19 cellular contexts compared by ENCODE assay signal in genomic region chr11:57890521-57890920, GRCh38.
A peak's percentile ranks its signal among the peaks of the same experiment; 100 is the strongest.
DNase-seq lines count a peak whose midpoint lies in the region; ATAC-seq and TF ChIP-seq lines count a peak whose summit lies in the region.
"Had no signal": no experiment of that assay in that cellular context is flagged by ENCODE, and none has a peak within 500 bp of the region (broad histone marks: within the 10 kb centered on the region; RNA-seq: fewer than 3 reads in every experiment).

No MANE protein-coding gene starts in this region.

- H3K27ac ChIP-seq in GM23338 (ENCODE audit: low read depth) (no peak overlapping the region), iPS-18a (ENCODE audit: low read length) (no peak overlapping the region), trophoblast cell (ENCODE audit: low read depth, low read length) (no peak overlapping the region)
- no peak overlapping the region for H3K27ac ChIP-seq in CD8-positive, alpha-beta memory T cell (ENCODE audit: low read depth, low read length)
- H3K27ac ChIP-seq: 22Rv1, A549, BLaER1 had no signal

- no peak overlapping the region for H3K18ac ChIP-seq in trophoblast cell (ENCODE audit: low read length)

- H3K9me3 ChIP-seq in iPS-18a (ENCODE audit: control insufficient read depth, low read depth, low read length) (no peaks in the 10 kb centered on the region), trophoblast cell (ENCODE audit: insufficient read depth, low read depth, low read length) (no peaks in the 10 kb centered on the region)
- H3K9me3 ChIP-seq in CD8-positive, alpha-beta memory T cell (ENCODE audit: low read length) = no peaks in the 10 kb centered on the region
- H3K9me3 ChIP-seq: A549, BE2C, BLaER1, Caco-2 had no signal

- H3K36me3 ChIP-seq in GM23338 (ENCODE audit: insufficient read depth) = no peaks in the 10 kb centered on the region
- H3K36me3 ChIP-seq in iPS-18a (ENCODE audit: control insufficient read depth, low read depth, low read length) = no peaks in the 10 kb centered on the region
- no peaks in the 10 kb centered on the region for H3K36me3 ChIP-seq in trophoblast cell (ENCODE audit: control insufficient read depth in 1 of 2, insufficient read depth in 2 of 2, low read length in 2 of 2)
- H3K36me3 ChIP-seq in CD8-positive, alpha-beta memory T cell (ENCODE audit: insufficient read depth, low read length) = no peaks in the 10 kb centered on the region
- H3K36me3 ChIP-seq: BE2C, BLaER1 had no signal

- no peaks in the 10 kb centered on the region for H3F3A ChIP-seq in GM23338 (replicated peaks; ENCODE audit: low read depth)

- H3K27ac Mint-ChIP-seq in GM23338 = no peak overlapping the region
- no peak overlapping the region for H3K27ac Mint-ChIP-seq in CD8-positive, alpha-beta memory T cell
- H3K27ac Mint-ChIP-seq: CD14-positive monocyte; CD4-positive, alpha-beta memory T cell; CD4-positive, CD25-positive, alpha-beta regulatory T cell had no signal

- H3K4me3 ChIP-seq in GM23338 (no peak overlapping the region), iPS-18a (ENCODE audit: low read length) (peak overlapping the region; percentile 22), trophoblast cell (ENCODE audit: low read depth, low read length) (no peak overlapping the region)
- H3K4me3 ChIP-seq in CD8-positive, alpha-beta memory T cell (ENCODE audit: low read length) = no peak overlapping the region
- H3K4me3 ChIP-seq: A549, BLaER1 had no signal

- peak overlapping the region; percentile 40 for H3K4me2 ChIP-seq in GM23338
- no peak overlapping the region for H3K4me2 ChIP-seq in trophoblast cell (ENCODE audit: low read length)
- H3K4me2 ChIP-seq: A549, BLaER1 had no signal

- peaks cover 10% of the 10 kb centered on the region for H3K4me1 ChIP-seq in GM23338 (ENCODE audit: insufficient read depth)
- H3K4me1 ChIP-seq in iPS-18a (ENCODE audit: control insufficient read depth, low read depth, low read length) = peaks cover 4% of the 10 kb centered on the region
- no peaks in the 10 kb centered on the region for H3K4me1 ChIP-seq in trophoblast cell (ENCODE audit: control insufficient read depth in 1 of 2, insufficient read depth in 2 of 2, low read length in 2 of 2)
- H3K4me1 ChIP-seq in CD8-positive, alpha-beta memory T cell (ENCODE audit: insufficient read depth, low read length) = no peaks in the 10 kb centered on the region
- H3K4me1 ChIP-seq: A549, BE2C, BLaER1, Caco-2 had no signal

- H3K9me2 ChIP-seq in GM23338 (ENCODE audit: insufficient read depth) = no peaks in the 10 kb centered on the region; the same call in 1 of the 2 replicates

- H4K91ac ChIP-seq in trophoblast cell (ENCODE audit: low read depth, low read length) = no peak overlapping the region

- no peak overlapping the region for H3K4me3 Mint-ChIP-seq in GM23338
- no peak overlapping the region for H3K4me3 Mint-ChIP-seq in CD8-positive, alpha-beta memory T cell
- H3K4me3 Mint-ChIP-seq: CD14-positive monocyte; CD4-positive, alpha-beta memory T cell; CD4-positive, CD25-positive, alpha-beta regulatory T cell had no signal

- POLR2A ChIA-PET in CD8-positive, alpha-beta memory T cell (lab: Charles Lee) = no interaction called here

- H3K79me1 ChIP-seq in trophoblast cell (ENCODE audit: low read length) = no peaks in the 10 kb centered on the region

- H3K4ac ChIP-seq in trophoblast cell (ENCODE audit: low read depth, low read length) = no peak overlapping the region

- H3K79me2 ChIP-seq in GM23338 (replicated peaks; ENCODE audit: insufficient read depth) = no peaks in the 10 kb centered on the region
- no peaks in the 10 kb centered on the region for H3K79me2 ChIP-seq in trophoblast cell (ENCODE audit: control insufficient read depth, insufficient read depth, low read length, poor library complexity)

- no peaks in the 10 kb centered on the region for H3K36me3 Mint-ChIP-seq in GM23338 (ENCODE audit: low read depth)
- no peaks in the 10 kb centered on the region for H3K36me3 Mint-ChIP-seq in CD8-positive, alpha-beta memory T cell
- H3K36me3 Mint-ChIP-seq: CD14-positive monocyte; CD4-positive, alpha-beta memory T cell; CD4-positive, CD25-positive, alpha-beta regulatory T cell had no signal

- no peak overlapping the region for H4K8ac ChIP-seq in trophoblast cell (ENCODE audit: low read depth, low read length)

- H3K9me3 Mint-ChIP-seq in GM23338 = no peaks in the 10 kb centered on the region
- peaks cover 0 to 1% (median 0%) of the 10 kb centered on the region in 5 donors for H3K9me3 Mint-ChIP-seq in CD8-positive, alpha-beta memory T cell

- H2AK5ac ChIP-seq in trophoblast cell (ENCODE audit: low read length) = no peak overlapping the region

- no peaks in the 10 kb centered on the region for H3K27me3 Mint-ChIP-seq in GM23338 (ENCODE audit: insufficient read depth, low read depth, poor library complexity)
- peaks cover 8 to 15% of the 10 kb centered on the region in 2 donors for H3K27me3 Mint-ChIP-seq in CD8-positive, alpha-beta memory T cell

- peaks cover 16% of the 10 kb centered on the region for H3K4me1 Mint-ChIP-seq in GM23338
- H3K4me1 Mint-ChIP-seq in CD8-positive, alpha-beta memory T cell = no peaks in the 10 kb centered on the region
- H3K4me1 Mint-ChIP-seq: CD14-positive monocyte; CD4-positive, alpha-beta memory T cell; CD4-positive, CD25-positive, alpha-beta regulatory T cell had no signal

- H3K14ac ChIP-seq in trophoblast cell (ENCODE audit: low read length) = no peak overlapping the region

- no peak overlapping the region for H4K12ac ChIP-seq in trophoblast cell (ENCODE audit: low read depth, low read length)

- WGBS in trophoblast cell (ENCODE audit: extremely low coverage, insufficient coverage, insufficient read length) = no CpG with 5 or more reads among the region's 1 CpG

- no peak overlapping the region for H3K23ac ChIP-seq in trophoblast cell (ENCODE audit: low read length)

- no peak overlapping the region for H3K9ac ChIP-seq in iPS-18a (ENCODE audit: low read length)
- no peak overlapping the region for H3K9ac ChIP-seq in trophoblast cell (ENCODE audit: low read length)
- H3K9ac ChIP-seq: BLaER1 had no signal

- H2BK12ac ChIP-seq in trophoblast cell (ENCODE audit: low read length) = no peak overlapping the region

- no peak overlapping the region for H2BK5ac ChIP-seq in trophoblast cell (ENCODE audit: low read depth, low read length, poor library complexity)

- no peak for ATAC-seq in GM23338
- no peak for ATAC-seq in GM21825 (IDR thresholded peaks at IDR 0.05; ENCODE audit: unreplicated experiment)
- ATAC-seq: A549 had no signal

- no peaks in the 10 kb centered on the region for H4K20me1 ChIP-seq in GM23338 (replicated peaks; ENCODE audit: insufficient read depth)
- H4K20me1 ChIP-seq: BLaER1 had no signal

- CTCF ChIA-PET in CD8-positive, alpha-beta memory T cell (lab: Charles Lee) = no interaction called here

- H3K27me3 ChIP-seq in GM23338 (ENCODE audit: insufficient read depth) (no peaks in the 10 kb centered on the region), iPS-18a (ENCODE audit: control insufficient read depth, insufficient read depth, low read length) (no peaks in the 10 kb centered on the region), trophoblast cell (ENCODE audit: insufficient read depth, low read length) (no peaks in the 10 kb centered on the region)
- H3K27me3 ChIP-seq in CD8-positive, alpha-beta memory T cell (ENCODE audit: insufficient read depth, low read length, poor library complexity, severe bottlenecking) = no peaks in the 10 kb centered on the region
- H3K27me3 ChIP-seq: BE2C, BLaER1 had no signal

- DNase-seq in GM23338 (ENCODE audit: low spot score) = no peak
- DNase-seq in NCI-H526 (lab: John Stamatoyannopoulos, UW) = peak; percentile 39 to 52
- DNase-seq in trophoblast cell = peak; percentile 30 to 91
- no peak for DNase-seq in kidney glomerular epithelial cell (lab: John Stamatoyannopoulos, UW)
- DNase-seq in CD8-positive, alpha-beta memory T cell = no peak
- DNase-seq: BE2C; C1 segment of cervical spinal cord; Caco-2; Calu3; CD4-positive, alpha-beta memory T cell; CD4-positive, CD25-positive, alpha-beta regulatory T cell; DMS79 treated with DMSO at 0.1 percent for 48 hours; GF-D8 had no signal

- TF ChIP-seq CTCF in GM23338 (conservative IDR thresholded peaks at IDR 0.05; ENCODE audit: low read depth in 2 of 2) = no peak

- H2BK120ac ChIP-seq in trophoblast cell (ENCODE audit: insufficient read depth, low read length, poor library complexity) = no peak overlapping the region

- no peak overlapping the region for H2AFZ ChIP-seq in GM23338
- no peak overlapping the region for H2AFZ ChIP-seq in trophoblast cell (ENCODE audit: insufficient read depth, low read length, poor library complexity)

TF ChIP-seq in GM23338, 12 proteins besides CTCF, POLR2A, EP300 and RAD21 (continues in another document):
- TF ChIP-seq EZH2phosphoT487 (IDR thresholded peaks at IDR 0.05; ENCODE audit: unreplicated experiment) (no peak), EZH2 (IDR thresholded peaks at IDR 0.05; ENCODE audit: low read depth, unreplicated experiment) (no peak)

Comparison
In these comparisons a context has a peak if more than half of its experiments do, and no peak if none do; other contexts are left out.
1. DNase-seq: peak in NCI-H526 (2 of 2) and trophoblast cell (2 of 2); none in GM23338 (single experiment), kidney glomerular epithelial cell (single experiment) and CD8-positive, alpha-beta memory T cell (0 of 5).